ENCODE assay signal across 8 cellular contexts in the genomic region with DNA sequence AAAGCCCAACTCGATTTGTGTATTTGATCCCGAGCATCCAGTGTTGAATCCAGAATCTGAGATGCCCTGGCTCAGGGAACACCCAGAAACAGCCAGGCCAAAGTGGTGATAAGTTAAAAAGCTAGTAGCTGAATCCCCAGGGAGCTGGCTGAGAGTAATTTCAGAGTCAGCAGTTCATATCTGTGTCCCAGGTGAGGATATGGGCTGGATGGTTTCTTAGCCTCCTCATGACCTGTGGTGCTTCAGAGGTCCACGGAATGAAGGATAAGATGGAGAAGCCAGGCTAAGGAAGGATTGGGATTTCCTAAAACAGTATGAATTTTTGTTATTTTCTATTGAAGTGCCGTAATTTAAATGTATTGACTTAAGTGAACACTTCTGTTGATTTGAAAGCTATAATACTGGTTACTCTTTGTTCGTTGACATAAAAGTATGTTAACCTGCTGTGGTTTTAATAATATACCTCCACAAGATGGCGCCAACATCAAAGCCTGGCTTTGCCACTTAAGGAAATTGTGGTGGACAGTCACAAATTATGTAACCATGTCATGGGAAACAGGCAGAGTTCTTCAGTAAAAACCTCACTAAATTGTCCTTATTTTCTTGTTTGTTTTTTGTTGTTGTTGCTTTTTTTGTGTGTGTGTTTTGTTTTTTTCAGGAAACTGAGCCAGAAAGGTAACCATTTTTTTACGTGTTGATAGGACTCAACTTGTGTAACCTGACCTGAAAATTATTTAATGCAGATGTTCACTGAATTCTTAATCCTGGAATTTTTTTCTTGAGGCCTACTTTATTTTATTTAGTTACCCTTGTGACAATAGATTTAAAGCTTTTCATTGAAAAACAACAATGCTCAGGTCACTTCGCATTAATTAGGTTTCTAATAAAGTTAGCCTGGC. TPM values are rescaled to one million over a fixed set of nuclear protein-coding genes. Genes with fewer than 3 reads are reported as not detected.
A peak's percentile ranks its signal among the peaks of the same experiment; 100 is the strongest.
DNase-seq lines count a peak whose midpoint lies in the region; ATAC-seq and TF ChIP-seq lines count a peak whose summit lies in the region.

No MANE protein-coding gene starts in this region.

- DNase-seq in CD4-positive, alpha-beta memory T cell, result peak; percentile 74 to 79 (median 76)
- DNase-seq in HUDEP-2 (lab: John Stamatoyannopoulos, UW; ENCODE audit: unreplicated experiment in 76 of 76) (peak in 56 of 76 experiments; percentile 2 to 77 (median 44)), germinal center (ENCODE audit: low spot score) (peak; percentile 39), progenitor cell of endocrine pancreas (ENCODE audit: low spot score, unreplicated experiment) (no peak), coronary artery (ENCODE audit: low spot score) (no peak)
- peak; percentile 80 for DNase-seq in activated effector memory CD4-positive, alpha-beta T cell treated with anti-CD3 and anti-CD28 coated beads, Interleukin-2, amount 50 U/mL, for 16 hours

- no peaks in the 10 kb centered on the region for H3K27me3 ChIP-seq in CD4-positive, alpha-beta memory T cell (ENCODE audit: insufficient read depth, low read length)
- no peaks in the 10 kb centered on the region for H3K27me3 ChIP-seq in OCI-LY1 (ENCODE audit: insufficient read depth, low read length)

- peaks cover 14% of the 10 kb centered on the region for H3K4me1 ChIP-seq in CD4-positive, alpha-beta memory T cell (ENCODE audit: insufficient read depth, low read length)
- peaks cover 20% of the 10 kb centered on the region for H3K4me1 ChIP-seq in OCI-LY1 (ENCODE audit: insufficient read depth, low read length, severe bottlenecking)

- peaks cover 27 to 58% of the 10 kb centered on the region in 2 donors for H3K36me3 Mint-ChIP-seq in CD4-positive, alpha-beta memory T cell
- peaks cover 39% of the 10 kb centered on the region for H3K36me3 Mint-ChIP-seq in progenitor cell of endocrine pancreas (ENCODE audit: insufficient read depth)

- H3K27ac Mint-ChIP-seq in CD4-positive, alpha-beta memory T cell, result peak overlapping the region in 5 of 7 donors; percentile 32 to 85 (median 61)
- no peak overlapping the region for H3K27ac Mint-ChIP-seq in progenitor cell of endocrine pancreas

- H3K9ac ChIP-seq in OCI-LY1 (ENCODE audit: low read length), result peak overlapping the region; percentile 2; the same call in 1 of the 2 replicates

- H3K9me3 Mint-ChIP-seq in CD4-positive, alpha-beta memory T cell, result no peaks in the 10 kb centered on the region
- H3K9me3 Mint-ChIP-seq in progenitor cell of endocrine pancreas (ENCODE audit: low read depth), result peaks cover 3% of the 10 kb centered on the region

- peak overlapping the region; percentile 43; the same call in 1 of the 2 replicates for H3K4me2 ChIP-seq in OCI-LY1 (ENCODE audit: low read length)

- no peaks in the 10 kb centered on the region for H3F3A ChIP-seq in OCI-LY1 (ENCODE audit: insufficient read depth, low read length)

- peaks cover 14% of the 10 kb centered on the region for H3K79me2 ChIP-seq in OCI-LY1 (ENCODE audit: insufficient read depth, low read length)

- no peaks in the 10 kb centered on the region for H3K27me3 Mint-ChIP-seq in CD4-positive, alpha-beta memory T cell
- H3K27me3 Mint-ChIP-seq in progenitor cell of endocrine pancreas, result no peaks in the 10 kb centered on the region

- no peaks in the 10 kb centered on the region for H3K9me2 ChIP-seq in OCI-LY1 (ENCODE audit: low read depth, low read length)

- H3K36me3 ChIP-seq in CD4-positive, alpha-beta memory T cell (ENCODE audit: insufficient read depth, low read length), result peaks cover 25% of the 10 kb centered on the region
- peaks cover 72% of the 10 kb centered on the region for H3K36me3 ChIP-seq in OCI-LY1 (ENCODE audit: insufficient read depth, low read length)

- POLR2A ChIA-PET in CD4-positive, alpha-beta memory T cell (lab: Charles Lee; ENCODE audit: partially characterized antibody), result interaction anchor here (0.7 to 4.2 kb wide), 7 partner anchors 11 to 369 kb away, joined by 3 to 23 read pairs (median 4); a partner anchor contains a TSS

- no peak overlapping the region for H3K27ac ChIP-seq in CD4-positive, alpha-beta memory T cell (ENCODE audit: low read depth, low read length)
- H3K27ac ChIP-seq in OCI-LY1 (ENCODE audit: low read depth, low read length, poor library complexity, severe bottlenecking), result peak overlapping the region; percentile 24
- H3K27ac ChIP-seq in coronary artery, result no peak overlapping the region

- H3K4me3 ChIP-seq in CD4-positive, alpha-beta memory T cell (ENCODE audit: low read length in 2 of 2), result no peak overlapping the region
- H3K4me3 ChIP-seq in OCI-LY1 (ENCODE audit: low read depth, low read length, poor library complexity, severe bottlenecking) (no peak overlapping the region), coronary artery (no peak overlapping the region)

- CTCF ChIA-PET in CD4-positive, alpha-beta memory T cell (lab: Charles Lee; ENCODE audit: partially characterized antibody), result interaction anchor here (0.6 to 16.8 kb wide), 50 partner anchors 11 to 644 kb away, joined by 3 to 355 read pairs (median 4); a partner anchor contains a TSS

- H4K20me1 ChIP-seq in OCI-LY1 (ENCODE audit: insufficient read depth, low read length), result no peaks in the 10 kb centered on the region

- ATAC-seq in GM19351 (IDR thresholded peaks at IDR 0.05; ENCODE audit: unreplicated experiment), result peak; percentile 57

- no peaks in the 10 kb centered on the region for H3K9me3 ChIP-seq in CD4-positive, alpha-beta memory T cell (ENCODE audit: control insufficient read depth in 1 of 2, low read length in 2 of 2)
- no peaks in the 10 kb centered on the region for H3K9me3 ChIP-seq in OCI-LY1 (ENCODE audit: low read length)

- peak overlapping the region in 1 of 8 donors; percentile 2 for H3K4me3 Mint-ChIP-seq in CD4-positive, alpha-beta memory T cell
- H3K4me3 Mint-ChIP-seq in progenitor cell of endocrine pancreas (ENCODE audit: low read depth), result no peak overlapping the region

- TF ChIP-seq CTCF in OCI-LY1 (IDR thresholded peaks at IDR 0.05; ENCODE audit: low read length), result peak; percentile 93
- peak; percentile 81 for TF ChIP-seq CTCF in progenitor cell of endocrine pancreas (IDR thresholded peaks at IDR 0.05; ENCODE audit: unreplicated experiment)
- no peak for TF ChIP-seq CTCF in coronary artery (IDR thresholded peaks at IDR 0.05)

- peaks cover 11 to 19% (median 16%) of the 10 kb centered on the region in 4 donors for H3K4me1 Mint-ChIP-seq in CD4-positive, alpha-beta memory T cell
- H3K4me1 Mint-ChIP-seq in progenitor cell of endocrine pancreas (ENCODE audit: low read depth), result peaks cover 6% of the 10 kb centered on the region

- intact Hi-C loops in CD4-positive, alpha-beta memory T cell (cut with micrococcal nuclease), result loop anchor here (1.0 to 5.0 kb wide), 8 partner anchors 103 to 430 kb away; no protein-coding TSS in a partner anchor

- H2AFZ ChIP-seq in OCI-LY1 (ENCODE audit: low read length), result no peak overlapping the region

RNA-seq across cellular contexts. Expression of a gene that starts 11.4 kb away (rescaled TPM):
- total RNA-seq in CD4-positive, alpha-beta memory T cell, result 10 to 100 TPM; 45.5 to 47.9 TPM
- 10 to 100 TPM; 21.1 to 22.5 TPM for polyA plus RNA-seq in CD4-positive, alpha-beta memory T cell
- total RNA-seq in progenitor cell of endocrine pancreas, result 73.4 and 85.9 TPM in 2 replicates

Comparison
In these comparisons a context has a peak if more than half of its experiments do, and no peak if none do; other contexts are left out.
1. DNase-seq: peak in CD4-positive, alpha-beta memory T cell (5 of 5), HUDEP-2 (56 of 76), activated effector memory CD4-positive, alpha-beta T cell treated with anti-CD3 and anti-CD28 coated beads, Interleukin-2, amount 50 U/mL, for 16 hours (single experiment) and germinal center (single experiment); none in progenitor cell of endocrine pancreas (single experiment) and coronary artery (single experiment).